ENCODE assay signal across 20 cellular contexts in the genomic region with DNA sequence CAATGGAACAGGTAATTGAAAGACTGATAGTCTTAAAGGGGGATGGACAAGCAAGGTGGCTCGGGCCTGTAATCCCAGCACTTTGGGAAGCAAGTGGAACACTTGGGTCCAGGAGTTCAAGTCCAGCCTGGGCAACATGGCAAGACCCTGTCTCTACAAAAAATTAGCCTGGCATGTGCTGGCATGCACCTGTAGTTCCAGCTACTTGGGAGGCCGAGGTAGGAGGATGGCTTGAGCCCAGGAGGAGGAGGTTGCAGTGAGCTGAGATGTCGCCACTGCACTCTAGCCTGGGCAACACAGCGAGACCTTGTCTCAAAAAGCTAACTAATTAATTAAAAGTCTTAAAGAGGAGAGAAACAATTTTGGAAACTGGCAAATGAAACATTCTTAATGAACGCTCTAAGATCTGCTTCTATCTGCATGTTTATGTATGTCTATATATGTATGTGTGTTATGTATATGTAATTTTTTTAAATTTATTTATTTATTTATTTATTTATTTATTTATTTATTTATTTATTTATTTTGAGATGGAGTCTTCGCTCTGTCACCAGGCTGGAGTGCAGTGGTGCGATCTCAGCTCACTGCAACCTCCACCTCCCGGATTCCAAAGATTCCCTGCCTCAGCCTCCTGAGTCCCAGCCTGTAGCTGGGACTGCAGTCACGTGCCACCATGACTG.
DNase-seq lines count a peak whose midpoint lies in the region; ATAC-seq, FAIRE-seq and TF ChIP-seq lines count a peak whose summit lies in the region.
"Had no signal": no experiment of that assay in that cellular context is flagged by ENCODE, and none has a peak within 500 bp of the region (broad histone marks: within the 10 kb centered on the region; RNA-seq: fewer than 3 reads in every experiment).

No MANE protein-coding gene starts in this region.

- peaks cover 0 to 2% of the 10 kb centered on the region in 2 experiments; a peak in 1 of 5 replicates for H3K9me3 Mint-ChIP-seq in H9
- no peaks in the 10 kb centered on the region for H3K9me3 Mint-ChIP-seq in stimulated activated naive CD8-positive, alpha-beta T cell treated with anti-CD3 and anti-CD28 coated beads, Interleukin-15, amount 100 ng/mL, for 72 hours
- H3K9me3 Mint-ChIP-seq: CD4-positive, CD25-positive, alpha-beta regulatory T cell; CD8-positive, alpha-beta memory T cell had no signal

- no peaks in the 10 kb centered on the region for H3K9me3 ChIP-seq in H9 (ENCODE audit: control insufficient read depth, low read depth, low read length)
- no peaks in the 10 kb centered on the region for H3K9me3 ChIP-seq in Karpas-422 (ENCODE audit: low read length)
- H3K9me3 ChIP-seq in H1 (ENCODE audit: insufficient read depth in 2 of 2, low read depth in 1 of 2, low read length in 1 of 2), result no peaks in the 10 kb centered on the region
- H3K9me3 ChIP-seq: BLaER1 had no signal

- H2AK5ac ChIP-seq in H9 (ENCODE audit: insufficient read length, low read length) (no peak overlapping the region), H1 (ENCODE audit: low read depth, low read length) (no peak overlapping the region)

- peaks cover 41 to 42% of the 10 kb centered on the region in 2 experiments for H3K4me1 Mint-ChIP-seq in H9
- peaks cover 5% of the 10 kb centered on the region for H3K4me1 Mint-ChIP-seq in stimulated activated naive CD8-positive, alpha-beta T cell treated with anti-CD3 and anti-CD28 coated beads, Interleukin-15, amount 100 ng/mL, for 72 hours
- H3K4me1 Mint-ChIP-seq: B cell; CD8-positive, alpha-beta memory T cell had no signal

- no peak overlapping the region for H4K8ac ChIP-seq in H9 (replicated peaks; ENCODE audit: insufficient read length, low read depth, low read length)
- no peak overlapping the region for H4K8ac ChIP-seq in H1 (ENCODE audit: extremely low read depth, insufficient read depth, low read length)

- ATAC-seq in GM19452 (IDR thresholded peaks at IDR 0.05; ENCODE audit: unreplicated experiment), result no peak
- ATAC-seq in stimulated activated naive CD8-positive, alpha-beta T cell treated with anti-CD3 and anti-CD28 coated beads, Interleukin-15, amount 100 ng/mL, for 72 hours, result no peak
- ATAC-seq: GM12878 had no signal

- no peaks in the 10 kb centered on the region for H3K9me2 ChIP-seq in Karpas-422 (replicated peaks; ENCODE audit: insufficient read depth, low read length)

- H3K4me1 ChIP-seq in H9 (ENCODE audit: insufficient read depth, low read length) (peaks cover 14% of the 10 kb centered on the region; the same call in 1 of the 2 replicates), Karpas-422 (ENCODE audit: low read length) (no peaks in the 10 kb centered on the region), H1 (replicated peaks in 1 of 4; ENCODE audit: control insufficient read depth in 3 of 4, insufficient read depth in 4 of 4, low read length in 3 of 4) (peaks cover 5 to 14% (median 11%) of the 10 kb centered on the region in 4 experiments; a peak in 6 of 7 replicates)

- H2BK5ac ChIP-seq in H9 (ENCODE audit: insufficient read length, low read length) (no peak overlapping the region), H1 (ENCODE audit: low read depth, low read length) (no peak overlapping the region)

- no peak overlapping the region for H3K4me2 ChIP-seq in H9 (ENCODE audit: insufficient read depth, insufficient read length, low read length)
- no peak overlapping the region for H3K4me2 ChIP-seq in Karpas-422 (ENCODE audit: low read depth, low read length, poor library complexity, severe bottlenecking)
- no peak overlapping the region for H3K4me2 ChIP-seq in H1 (ENCODE audit: insufficient read depth in 1 of 2, low read depth in 2 of 2, low read length in 2 of 2)

- H3K23me2 ChIP-seq in H9 (ENCODE audit: insufficient read length, low read depth, low read length, poor library complexity, severe bottlenecking) (no peaks in the 10 kb centered on the region), H1 (ENCODE audit: low read depth, low read length) (no peaks in the 10 kb centered on the region)

- H3K27me3 ChIP-seq in H9 (ENCODE audit: insufficient read depth, low read length), result no peaks in the 10 kb centered on the region
- H3K27me3 ChIP-seq in Karpas-422 (ENCODE audit: low read length), result no peaks in the 10 kb centered on the region
- H3K27me3 ChIP-seq in H1 (replicated peaks in 1 of 4; ENCODE audit: control insufficient read depth in 3 of 4, extremely low read depth in 1 of 4, insufficient read depth in 3 of 4, low read length in 3 of 4), result no peaks in the 10 kb centered on the region
- H3K27me3 ChIP-seq: BLaER1 had no signal

- H3K4me3 ChIP-seq in Karpas-422 (ENCODE audit: low read length) (no peak overlapping the region), H1 (ENCODE audit: extremely low read depth in 1 of 4, insufficient read depth in 2 of 4, low read depth in 3 of 4, low read length in 4 of 4) (no peak overlapping the region)
- H3K4me3 ChIP-seq: BLaER1, GM12878, GM23248 had no signal

- H3K36me3 ChIP-seq in Karpas-422 (ENCODE audit: insufficient read depth, low read length) (no peaks in the 10 kb centered on the region), H1 (ENCODE audit: control insufficient read depth in 2 of 4, insufficient read depth in 4 of 4, low read length in 3 of 4) (no peaks in the 10 kb centered on the region)
- H3K36me3 ChIP-seq: BLaER1 had no signal

- H3K79me1 ChIP-seq in H9 (ENCODE audit: insufficient read depth, low read depth, low read length, poor library complexity, severe bottlenecking), result no peaks in the 10 kb centered on the region
- no peaks in the 10 kb centered on the region for H3K79me1 ChIP-seq in H1 (ENCODE audit: low read depth, low read length)

- no peak overlapping the region for H3K23ac ChIP-seq in H9 (ENCODE audit: insufficient read length, low read depth, low read length)
- no peak overlapping the region for H3K23ac ChIP-seq in H1 (ENCODE audit: insufficient read length)

- TF ChIP-seq CTCF in H9 (conservative IDR thresholded peaks at IDR 0.05) (no peak), H1 (IDR thresholded peaks at IDR 0.05; ENCODE audit: control extremely low read depth in 1 of 3, insufficient read depth in 1 of 3, low read depth in 1 of 3, low read length in 3 of 3) (no peak)

- H3K9ac ChIP-seq in H9 (ENCODE audit: extremely low read depth, insufficient read length, low read length) (no peak overlapping the region), Karpas-422 (ENCODE audit: low read length) (no peak overlapping the region), H1 (replicated peaks in 1 of 4; ENCODE audit: extremely low read depth in 1 of 4, low read depth in 3 of 4, low read length in 3 of 4) (no peak overlapping the region)
- H3K9ac ChIP-seq: BLaER1, GM23248 had no signal

- H3K27ac Mint-ChIP-seq in H9, result peak overlapping the region in 2 of 3 experiments; percentile 61 to 83; a peak in 1 of 7 replicates
- H3K27ac Mint-ChIP-seq in stimulated activated naive CD8-positive, alpha-beta T cell treated with anti-CD3 and anti-CD28 coated beads, Interleukin-15, amount 100 ng/mL, for 72 hours, result no peak overlapping the region
- H3K27ac Mint-ChIP-seq: B cell; CD4-positive, CD25-positive, alpha-beta regulatory T cell; CD8-positive, alpha-beta memory T cell had no signal

- H4K91ac ChIP-seq in H9 (ENCODE audit: insufficient read length, low read depth, low read length), result no peak overlapping the region
- H4K91ac ChIP-seq in H1 (replicated peaks; ENCODE audit: insufficient read length, low read length), result no peak overlapping the region

- H4K20me1 ChIP-seq in H9 (ENCODE audit: control insufficient read depth, insufficient read depth, insufficient read length), result no peaks in the 10 kb centered on the region
- no peaks in the 10 kb centered on the region for H4K20me1 ChIP-seq in Karpas-422 (ENCODE audit: insufficient read depth, low read depth, low read length)
- H4K20me1 ChIP-seq in H1 (replicated peaks in 1 of 2; ENCODE audit: control insufficient read depth in 1 of 2, insufficient read depth in 2 of 2, low read length in 2 of 2), result no peaks in the 10 kb centered on the region
- H4K20me1 ChIP-seq: BLaER1 had no signal

- H2BK12ac ChIP-seq in H9 (ENCODE audit: insufficient read length, low read depth, low read length) (no peak overlapping the region), H1 (ENCODE audit: low read depth, low read length) (peak overlapping the region; percentile 12; the same call in 1 of the 2 replicates)

- H2BK120ac ChIP-seq in H9 (ENCODE audit: low read depth, low read length, poor library complexity, severe bottlenecking) (no peak overlapping the region), H1 (replicated peaks; ENCODE audit: low read depth, low read length) (no peak overlapping the region)

- FAIRE-seq in H1 (lab: Jason Lieb, UNC), result no peak
- FAIRE-seq: D721Med, GM12878 had no signal

- no peaks in the 10 kb centered on the region; the same call in 1 of the 2 replicates for H3K27me3 Mint-ChIP-seq in H9 (ENCODE audit: low read depth)
- peaks cover 16% of the 10 kb centered on the region for H3K27me3 Mint-ChIP-seq in stimulated activated naive CD8-positive, alpha-beta T cell treated with anti-CD3 and anti-CD28 coated beads, Interleukin-15, amount 100 ng/mL, for 72 hours

- POLR2A ChIA-PET in H1 (lab: Charles Lee; ENCODE audit: partially characterized antibody), result interaction anchor here (1.3 to 2.6 kb wide), 3 partner anchors 10 to 11 kb away, joined by 5 to 10 read pairs (median 9); no protein-coding TSS in a partner anchor

- TF ChIP-seq EP300 in H1 (IDR thresholded peaks at IDR 0.05; ENCODE audit: borderline replicate concordance in 1 of 2, low read depth in 2 of 2, low read length in 2 of 2), result no peak

- H3K4me3 Mint-ChIP-seq in H9, result no peak overlapping the region
- no peak overlapping the region for H3K4me3 Mint-ChIP-seq in stimulated activated naive CD8-positive, alpha-beta T cell treated with anti-CD3 and anti-CD28 coated beads, Interleukin-15, amount 100 ng/mL, for 72 hours
- H3K4me3 Mint-ChIP-seq: B cell; CD4-positive, CD25-positive, alpha-beta regulatory T cell had no signal

- H2BK20ac ChIP-seq in H9 (ENCODE audit: low read depth, low read length, poor library complexity, severe bottlenecking) (no peak overlapping the region), H1 (ENCODE audit: low read length) (0 out of 2 replicates have a peak overlapping the region, but pooled peaks have one; percentile 48)

- H2BK15ac ChIP-seq in H9 (ENCODE audit: low read depth, low read length), result no peak overlapping the region
- no peak overlapping the region; the same call in 1 of the 2 replicates for H2BK15ac ChIP-seq in H1 (ENCODE audit: low read length)

- H3K36me3 Mint-ChIP-seq in H9 (ENCODE audit: insufficient read depth in 1 of 3, low read depth in 3 of 3), result no peaks in the 10 kb centered on the region
- H3K36me3 Mint-ChIP-seq: CD4-positive, CD25-positive, alpha-beta regulatory T cell; CD8-positive, alpha-beta memory T cell had no signal

- no peak overlapping the region for H3K4ac ChIP-seq in H9 (ENCODE audit: low read depth, low read length)
- H3K4ac ChIP-seq in H1 (replicated peaks; ENCODE audit: insufficient read length, low read depth, low read length), result no peak overlapping the region

- DNase-seq in H9 (no peak), Karpas-422 (peak; percentile 32), H1 (ENCODE audit: low read depth in 1 of 2, low spot score in 2 of 2) (no peak), ureter (ENCODE audit: low spot score) (peak; percentile 29), SW 1271 (lab: John Stamatoyannopoulos, UW) (no peak)
- DNase-seq in stimulated activated naive CD8-positive, alpha-beta T cell treated with anti-CD3 and anti-CD28 coated beads, Interleukin-15, amount 100 ng/mL, for 72 hours, result no peak
- DNase-seq: CD4-positive, CD25-positive, alpha-beta regulatory T cell; CD8-positive, alpha-beta memory T cell; DMS 273 treated with DMSO at 0.1 percent for 48 hours; DMS79; EL; GDM1; GM23248; HCEC 1CT had no signal

- CTCF ChIA-PET in H1 (lab: Charles Lee; ENCODE audit: partially characterized antibody), result interaction anchor here (0.9 to 2.2 kb wide), 6 partner anchors 9 to 171 kb away, joined by 3 to 15 read pairs (median 4); no protein-coding TSS in a partner anchor

- H3K14ac ChIP-seq in H9 (ENCODE audit: insufficient read depth, low read length) (no peak overlapping the region), H1 (ENCODE audit: insufficient read length) (no peak overlapping the region)

- H3T11ph ChIP-seq in H9 (ENCODE audit: low read length), result no peak overlapping the region

- TF ChIP-seq POLR2A in H1 (IDR thresholded peaks at IDR 0.05; ENCODE audit: control extremely low read depth in 1 of 2, low read depth in 2 of 2, low read length in 2 of 2), result no peak

- H3K27ac ChIP-seq in H9 (ENCODE audit: insufficient read length, low read depth, low read length), result no peak overlapping the region
- no peak overlapping the region for H3K27ac ChIP-seq in Karpas-422 (ENCODE audit: low read length)
- H3K27ac ChIP-seq in H1 (ENCODE audit: low read depth, low read length), result no peak overlapping the region
- H3K27ac ChIP-seq: BLaER1, C4-2B, GM23248 had no signal

- no peak overlapping the region for H3K56ac ChIP-seq in H9 (ENCODE audit: insufficient read length, low read depth, low read length)
- H3K56ac ChIP-seq in H1 (replicated peaks; ENCODE audit: insufficient read length, low read depth, low read length), result no peak overlapping the region

- H4K5ac ChIP-seq in H9 (ENCODE audit: insufficient read length, low read depth, low read length), result no peak overlapping the region
- no peak overlapping the region for H4K5ac ChIP-seq in H1 (ENCODE audit: insufficient read length, low read depth, low read length)

- H3K18ac ChIP-seq in H9 (ENCODE audit: insufficient read length, low read depth, low read length), result no peak overlapping the region
- no peak overlapping the region for H3K18ac ChIP-seq in H1 (ENCODE audit: extremely low read depth, low read length)

- WGBS in H9 (ENCODE audit: extremely low coverage, insufficient read length, low lambda C conversion rate), result no CpG with 5 or more reads among the region's 9 CpGs
- 94% methylated on average over 8 of the region's 9 CpGs; no CpG with 5 or more reads in 1 of the 2 experiments for WGBS in H1 (ENCODE audit: extremely low coverage in 1 of 2, insufficient coverage in 1 of 2, insufficient read length in 1 of 2, insufficient replicate concordance in 2 of 2, low coverage in 1 of 2, low lambda C conversion rate in 2 of 2, missing lambda C conversion rate in 1 of 2), 2 experiments

- TF ChIP-seq RAD21 in H1 (IDR thresholded peaks at IDR 0.05 in 1 of 2, conservative IDR thresholded peaks at IDR 0.05 in 1 of 2; ENCODE audit: low read depth in 2 of 2, low read length in 2 of 2), result no peak

- H3K79me2 ChIP-seq in H9 (ENCODE audit: insufficient read depth, low read length) (no peaks in the 10 kb centered on the region), Karpas-422 (ENCODE audit: low read length) (no peaks in the 10 kb centered on the region), H1 (ENCODE audit: control insufficient read depth in 1 of 2, insufficient read depth in 2 of 2, low read length in 2 of 2) (no peaks in the 10 kb centered on the region)

- H2AFZ ChIP-seq in H9 (ENCODE audit: low read length) (no peak overlapping the region), Karpas-422 (ENCODE audit: low read length) (no peak overlapping the region), H1 (ENCODE audit: low read length) (no peak overlapping the region)
- H2AFZ ChIP-seq: GM23248 had no signal

Comparison
In these comparisons a context has a peak if more than half of its experiments do, and no peak if none do; other contexts are left out.
1. DNase-seq: peak in Karpas-422 (single experiment) and ureter (single experiment); none in H9 (single experiment), H1 (0 of 2), stimulated activated naive CD8-positive, alpha-beta T cell treated with anti-CD3 and anti-CD28 coated beads, Interleukin-15, amount 100 ng/mL, for 72 hours (0 of 2) and SW 1271 (0 of 2).
2. H3K27ac Mint-ChIP-seq: peak in H9 (2 of 3); none in stimulated activated naive CD8-positive, alpha-beta T cell treated with anti-CD3 and anti-CD28 coated beads, Interleukin-15, amount 100 ng/mL, for 72 hours (0 of 2).